Comparison of ENCODE assay signal across 18 cellular contexts in genomic region chrX:2548731-2549423, GRCh38. TPM values are rescaled to one million over a fixed set of nuclear protein-coding genes. Genes with fewer than 3 reads are reported as not detected.
DNase-seq lines count a peak whose midpoint lies in the region; ATAC-seq and TF ChIP-seq lines count a peak whose summit lies in the region.
"Had no signal": no experiment of that assay in that cellular context is flagged by ENCODE, and none has a peak within 500 bp of the region (broad histone marks: within the 10 kb centered on the region; RNA-seq: fewer than 3 reads in every experiment).

No MANE protein-coding gene starts in this region.

- H3K4me1 Mint-ChIP-seq in chondrocyte (ENCODE audit: low read depth) (peaks cover 38% of the 10 kb centered on the region), nephron (peaks cover 32% of the 10 kb centered on the region)
- H3K4me1 Mint-ChIP-seq: activated T-helper 17 cell treated with anti-CD3 and anti-CD28 coated beads, Interleukin-2, amount 50 U/mL, for 72 hours; immature natural killer cell had no signal

- H3K4me3 Mint-ChIP-seq in chondrocyte (ENCODE audit: unreplicated experiment) (no peak overlapping the region), nephron (no peak overlapping the region)
- H3K4me3 Mint-ChIP-seq: activated T-helper 17 cell treated with anti-CD3 and anti-CD28 coated beads, Interleukin-2, amount 50 U/mL, for 72 hours; immature natural killer cell; naive B cell had no signal

- H3K9me3 Mint-ChIP-seq in chondrocyte (ENCODE audit: low read depth) (peaks cover 12% of the 10 kb centered on the region), nephron (peaks cover 10% of the 10 kb centered on the region)
- H3K9me3 Mint-ChIP-seq: activated T-helper 17 cell treated with anti-CD3 and anti-CD28 coated beads, Interleukin-2, amount 50 U/mL, for 72 hours had no signal

- ATAC-seq in HG03095 (IDR thresholded peaks at IDR 0.05; ENCODE audit: unreplicated experiment), result no peak
- ATAC-seq: activated T-helper 17 cell treated with anti-CD3 and anti-CD28 coated beads, Interleukin-2, amount 50 U/mL, for 72 hours had no signal

- H3K4me3 ChIP-seq in HFF-Myc (replicated peaks; ENCODE audit: low read depth, low read length), result no peak overlapping the region
- H3K4me3 ChIP-seq: adrenal gland, cardiac muscle cell, lung had no signal

- H3K36me3 Mint-ChIP-seq in chondrocyte (ENCODE audit: low read depth) (peaks cover 6% of the 10 kb centered on the region), nephron (ENCODE audit: low read depth) (no peaks in the 10 kb centered on the region)
- H3K36me3 Mint-ChIP-seq: immature natural killer cell had no signal

- no peaks in the 10 kb centered on the region for H3K36me3 ChIP-seq in ES-I3 (ENCODE audit: insufficient read depth, low read length)
- H3K36me3 ChIP-seq: adrenal gland, BE2C, cardiac muscle cell had no signal

- peaks cover 16% of the 10 kb centered on the region for H3K4me1 ChIP-seq in ES-I3 (ENCODE audit: insufficient read depth, low read length)
- H3K4me1 ChIP-seq: adrenal gland, BE2C had no signal

- H3K27ac Mint-ChIP-seq in chondrocyte (ENCODE audit: unreplicated experiment) (no peak overlapping the region), nephron (peak overlapping the region; percentile 30 to 59 (median 58))
- H3K27ac Mint-ChIP-seq: activated T-helper 17 cell treated with anti-CD3 and anti-CD28 coated beads, Interleukin-2, amount 50 U/mL, for 72 hours; immature natural killer cell had no signal

- DNase-seq in HFF-Myc (ENCODE audit: extremely low read depth, low read depth) (peak; percentile 12), chondrocyte (ENCODE audit: low spot score) (no peak), NCI-H2227 (lab: John Stamatoyannopoulos, UW; ENCODE audit: unreplicated experiment) (no peak), islet precursor cell (no peak)
- DNase-seq: activated CD4-positive, CD25-positive, alpha-beta regulatory T cell treated with anti-CD3 and anti-CD28 coated beads, Interleukin-2, amount 50 U/mL, for 72 hours; adrenal gland; BE2C; immature natural killer cell; naive B cell; NCI-H1436; small intestine; stimulated activated CD4-positive, alpha-beta T cell treated with anti-CD3 and anti-CD28 coated beads, Interleukin-4, amount 100 ng/mL, for 4 hours had no signal

- H3K27me3 Mint-ChIP-seq in chondrocyte (ENCODE audit: low read depth) (peaks cover 3% of the 10 kb centered on the region), nephron (ENCODE audit: low read depth) (peaks cover 7% of the 10 kb centered on the region)

- peak overlapping the region; percentile 2; the same call in 1 of the 2 replicates for H3K9ac ChIP-seq in ES-I3 (ENCODE audit: low read depth, low read length)

- no peak for TF ChIP-seq CTCF in HFF-Myc (IDR thresholded peaks at IDR 0.05; ENCODE audit: low read depth, low read length, missing control alignments)
- peak; percentile 41 for TF ChIP-seq CTCF in chondrocyte (IDR thresholded peaks at IDR 0.05)
- TF ChIP-seq CTCF in nephron (IDR thresholded peaks at IDR 0.05; ENCODE audit: unreplicated experiment in 3 of 3), result peak in 1 of 3 experiments; percentile 19

- peaks cover 9% of the 10 kb centered on the region for H3K9me3 ChIP-seq in ES-I3 (ENCODE audit: control insufficient read depth, insufficient read depth, low read length)
- H3K9me3 ChIP-seq: adrenal gland, BE2C had no signal

RNA-seq across cellular contexts. Expression of gene DHRSX, which starts 48.1 kb away (rescaled TPM):
- 30.1 to 35.2 TPM (median 35.0 TPM) in 3 replicates for total RNA-seq in chondrocyte

RNA-seq across cellular contexts. Expression of gene ZBED1, which starts 48.1 kb away (rescaled TPM):
- total RNA-seq in chondrocyte, result 39.8 to 45.0 TPM (median 40.1 TPM) in 3 replicates
